24 cellular contexts compared by ENCODE assay signal in genomic region chr2:58921676-58922075, GRCh38.
"Had no signal": no experiment of that assay in that cellular context is flagged by ENCODE, and none has a peak within 500 bp of the region (broad histone marks: within the 10 kb centered on the region; RNA-seq: fewer than 3 reads in every experiment).

No MANE protein-coding gene starts in this region.

- H3K4me1 ChIP-seq: ascending aorta had no signal

- DNase-seq: activated CD4-positive, alpha-beta T cell treated with anti-CD3 and anti-CD28 coated beads for 36 hours; activated CD8-positive, alpha-beta memory T cell treated with anti-CD3 and anti-CD28 coated beads, Interleukin-2, amount 50 U/mL, for 4 hours; activated CD8-positive, alpha-beta T cell treated with anti-CD3 and anti-CD28 coated beads for 36 hours; activated effector memory CD4-positive, alpha-beta T cell treated with Interleukin-2 at 50 U/mL for 16 hours; activated naive CD4-positive, alpha-beta T cell; activated naive CD8-positive, alpha-beta T cell treated with anti-CD3 and anti-CD28 coated beads, Interleukin-2, amount 50 U/mL, for 24 hours; activated T-cell treated with anti-CD3 and anti-CD28 coated beads, Interleukin-2, amount 50 U/mL, for 1 hour; amniotic stem cell; KG1; NCI-H1048; NCI-H146; NCI-H187 treated with DMSO at 0.1 percent for 48 hours; NCI-H2081 treated with DMSO at 0.1 percent for 48 hours; NCI-H446; PC-3; SHP77 treated with DMSO at 0.1 percent for 48 hours; T-helper 2 cell; WERI-Rb-1 had no signal

- H3K4me1 Mint-ChIP-seq: activated CD4-positive, alpha-beta T cell treated with anti-CD3 and anti-CD28 coated beads for 36 hours; activated naive CD4-positive, alpha-beta T cell treated with anti-CD3 and anti-CD28 coated beads, Interleukin-2, amount 50 U/mL, for 24 hours; activated naive CD8-positive, alpha-beta T cell treated with anti-CD3 and anti-CD28 coated beads, Interleukin-2, amount 50 U/mL, for 24 hours; central memory CD8-positive, alpha-beta T cell had no signal

- H3K27ac Mint-ChIP-seq: activated CD4-positive, alpha-beta T cell treated with anti-CD3 and anti-CD28 coated beads for 36 hours; activated CD8-positive, alpha-beta T cell treated with anti-CD3 and anti-CD28 coated beads for 36 hours; activated naive CD4-positive, alpha-beta T cell treated with anti-CD3 and anti-CD28 coated beads, Interleukin-2, amount 50 U/mL, for 24 hours; activated naive CD8-positive, alpha-beta T cell treated with anti-CD3 and anti-CD28 coated beads, Interleukin-2, amount 50 U/mL, for 24 hours; activated T-helper 1 cell treated with anti-CD3 and anti-CD28 coated beads, Interleukin-12 subunit alpha, Interleukin-12 subunit beta, Interleukin-2, Interleukin-4 antibody, amounts not matched to agents 30 ng/mL and 10 ng/mL and 1 ng/mL, durations not matched to agents 14 hours and 24 hours and 36 hours; brain had no signal

- H3K27me3 Mint-ChIP-seq: activated CD4-positive, alpha-beta T cell treated with anti-CD3 and anti-CD28 coated beads for 36 hours; activated CD8-positive, alpha-beta T cell treated with anti-CD3 and anti-CD28 coated beads for 36 hours; activated naive CD4-positive, alpha-beta T cell treated with anti-CD3 and anti-CD28 coated beads, Interleukin-2, amount 50 U/mL, for 24 hours; activated naive CD8-positive, alpha-beta T cell treated with anti-CD3 and anti-CD28 coated beads, Interleukin-2, amount 50 U/mL, for 24 hours; brain; central memory CD8-positive, alpha-beta T cell had no signal

- H3K4me3 Mint-ChIP-seq: activated CD4-positive, alpha-beta T cell treated with anti-CD3 and anti-CD28 coated beads for 36 hours; activated CD8-positive, alpha-beta T cell treated with anti-CD3 and anti-CD28 coated beads for 36 hours; activated naive CD4-positive, alpha-beta T cell treated with anti-CD3 and anti-CD28 coated beads, Interleukin-2, amount 50 U/mL, for 24 hours; activated naive CD8-positive, alpha-beta T cell treated with anti-CD3 and anti-CD28 coated beads, Interleukin-2, amount 50 U/mL, for 24 hours; activated T-helper 1 cell treated with anti-CD3 and anti-CD28 coated beads, Interleukin-12 subunit alpha, Interleukin-12 subunit beta, Interleukin-2, Interleukin-4 antibody, amounts not matched to agents 30 ng/mL and 10 ng/mL and 1 ng/mL, durations not matched to agents 14 hours and 24 hours and 36 hours; brain; central memory CD8-positive, alpha-beta T cell had no signal

- H3K4me3 ChIP-seq: ascending aorta had no signal

- H3K36me3 ChIP-seq: ascending aorta, WERI-Rb-1 had no signal

- H3K27ac ChIP-seq: ascending aorta, WERI-Rb-1 had no signal

- H3K9me3 Mint-ChIP-seq: activated CD8-positive, alpha-beta T cell treated with anti-CD3 and anti-CD28 coated beads for 36 hours; activated naive CD4-positive, alpha-beta T cell treated with anti-CD3 and anti-CD28 coated beads, Interleukin-2, amount 50 U/mL, for 24 hours; activated naive CD8-positive, alpha-beta T cell treated with anti-CD3 and anti-CD28 coated beads, Interleukin-2, amount 50 U/mL, for 24 hours; activated T-helper 1 cell treated with anti-CD3 and anti-CD28 coated beads, Interleukin-12 subunit alpha, Interleukin-12 subunit beta, Interleukin-2, Interleukin-4 antibody, amounts not matched to agents 30 ng/mL and 10 ng/mL and 1 ng/mL, durations not matched to agents 14 hours and 24 hours and 36 hours had no signal

- FAIRE-seq: RCC 7860 had no signal

- H3K36me3 Mint-ChIP-seq: activated naive CD4-positive, alpha-beta T cell treated with anti-CD3 and anti-CD28 coated beads, Interleukin-2, amount 50 U/mL, for 24 hours had no signal

- H3K9me3 ChIP-seq: ascending aorta had no signal

- H3K27me3 ChIP-seq: ascending aorta had no signal
